Comparison of ENCODE assay signal across 2 cellular contexts in the genomic region with DNA sequence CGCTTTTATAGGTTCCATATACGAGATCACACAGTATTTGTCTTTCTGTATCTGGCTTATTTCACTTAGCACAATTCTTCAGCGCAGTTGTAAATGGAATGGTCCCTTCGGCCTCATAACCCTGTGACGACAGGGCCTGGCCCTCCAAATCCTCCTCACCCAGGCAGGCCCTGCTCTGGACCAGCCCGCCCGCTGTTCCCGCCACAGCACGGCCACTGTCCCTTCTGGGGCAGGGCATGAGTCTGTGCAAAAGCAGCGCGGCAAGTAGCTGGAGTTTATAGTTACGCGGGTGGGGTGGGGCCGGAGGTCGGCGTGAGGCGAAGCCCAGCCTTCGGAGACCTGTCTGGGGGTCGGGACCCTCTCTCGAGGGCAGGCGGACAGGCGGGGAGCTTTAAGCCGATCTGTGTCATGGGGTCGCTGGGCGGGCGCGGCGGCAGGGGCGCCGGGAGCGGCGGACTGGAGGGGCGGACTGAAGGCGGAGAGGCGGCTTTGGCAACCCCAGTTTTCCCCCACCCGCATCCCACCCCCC.
A peak's percentile ranks its signal among the peaks of the same experiment; 100 is the strongest.
TF ChIP-seq lines count a peak whose summit lies in the region.

No MANE protein-coding gene starts in this region.

TF ChIP-seq in Ishikawa, 13 proteins besides CTCF, POLR2A, EP300 and RAD21 (continued from another document):
- TF ChIP-seq, protein P1, sequence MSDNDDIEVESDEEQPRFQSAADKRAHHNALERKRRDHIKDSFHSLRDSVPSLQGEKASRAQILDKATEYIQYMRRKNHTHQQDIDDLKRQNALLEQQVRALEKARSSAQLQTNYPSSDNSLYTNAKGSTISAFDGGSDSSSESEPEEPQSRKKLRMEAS (IDR thresholded peaks at IDR 0.05), result peak; percentile 76
- TF ChIP-seq TCF12 (IDR thresholded peaks at IDR 0.05; ENCODE audit: low read depth) (no peak), ZBTB7A (IDR thresholded peaks at IDR 0.05; ENCODE audit: low read depth) (peak; percentile 5; the same call in 1 of the 2 replicates), FOXM1 (IDR thresholded peaks at IDR 0.05; ENCODE audit: borderline replicate concordance, low read depth) (no peak), YY1 (IDR thresholded peaks at IDR 0.05; ENCODE audit: low read depth) (peak; percentile 29; the same call in 1 of the 2 replicates), NFIC (IDR thresholded peaks at IDR 0.05) (no peak)
- TF ChIP-seq, protein P2, sequence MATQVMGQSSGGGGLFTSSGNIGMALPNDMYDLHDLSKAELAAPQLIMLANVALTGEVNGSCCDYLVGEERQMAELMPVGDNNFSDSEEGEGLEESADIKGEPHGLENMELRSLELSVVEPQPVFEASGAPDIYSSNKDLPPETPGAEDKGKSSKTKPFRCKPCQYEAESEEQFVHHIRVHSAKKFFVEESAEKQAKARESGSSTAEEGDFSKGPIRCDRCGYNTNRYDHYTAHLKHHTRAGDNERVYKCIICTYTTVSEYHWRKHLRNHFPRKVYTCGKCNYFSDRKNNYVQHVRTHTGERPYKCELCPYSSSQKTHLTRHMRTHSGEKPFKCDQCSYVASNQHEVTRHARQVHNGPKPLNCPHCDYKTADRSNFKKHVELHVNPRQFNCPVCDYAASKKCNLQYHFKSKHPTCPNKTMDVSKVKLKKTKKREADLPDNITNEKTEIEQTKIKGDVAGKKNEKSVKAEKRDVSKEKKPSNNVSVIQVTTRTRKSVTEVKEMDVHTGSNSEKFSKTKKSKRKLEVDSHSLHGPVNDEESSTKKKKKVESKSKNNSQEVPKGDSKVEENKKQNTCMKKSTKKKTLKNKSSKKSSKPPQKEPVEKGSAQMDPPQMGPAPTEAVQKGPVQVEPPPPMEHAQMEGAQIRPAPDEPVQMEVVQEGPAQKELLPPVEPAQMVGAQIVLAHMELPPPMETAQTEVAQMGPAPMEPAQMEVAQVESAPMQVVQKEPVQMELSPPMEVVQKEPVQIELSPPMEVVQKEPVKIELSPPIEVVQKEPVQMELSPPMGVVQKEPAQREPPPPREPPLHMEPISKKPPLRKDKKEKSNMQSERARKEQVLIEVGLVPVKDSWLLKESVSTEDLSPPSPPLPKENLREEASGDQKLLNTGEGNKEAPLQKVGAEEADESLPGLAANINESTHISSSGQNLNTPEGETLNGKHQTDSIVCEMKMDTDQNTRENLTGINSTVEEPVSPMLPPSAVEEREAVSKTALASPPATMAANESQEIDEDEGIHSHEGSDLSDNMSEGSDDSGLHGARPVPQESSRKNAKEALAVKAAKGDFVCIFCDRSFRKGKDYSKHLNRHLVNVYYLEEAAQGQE (IDR thresholded peaks at IDR 0.05; ENCODE audit: low read depth), result no peak

TF ChIP-seq in HepG2, 621 proteins besides CTCF, POLR2A, EP300 and RAD21 (continued from another document and continues in another):
- TF ChIP-seq ZNF264 (CRISPR knock-in tag; IDR thresholded peaks at IDR 0.05) (no peak), ZNF274 (CRISPR knock-in tag; IDR thresholded peaks at IDR 0.05) (peak; percentile 70), TBX3 (IDR thresholded peaks at IDR 0.05; ENCODE audit: borderline replicate concordance) (no peak), ZNF891 (CRISPR knock-in tag; IDR thresholded peaks at IDR 0.05) (peak; percentile 17; the same call in 1 of the 2 replicates), POLR2G (IDR thresholded peaks at IDR 0.05; ENCODE audit: low read depth, low read length) (no peak), SPEN (CRISPR knock-in tag; IDR thresholded peaks at IDR 0.05; ENCODE audit: low read depth) (peak; percentile 26; the same call in 1 of the 2 replicates), SAFB2 (CRISPR knock-in tag; IDR thresholded peaks at IDR 0.05; ENCODE audit: borderline replicate concordance, low read depth) (no peak), ARID2 (CRISPR knock-in tag; IDR thresholded peaks at IDR 0.05; ENCODE audit: borderline replicate concordance) (peak; percentile 21; the same call in 1 of the 2 replicates), CHD2 (IDR thresholded peaks at IDR 0.05; ENCODE audit: low read depth, low read length) (no peak), ZNF546 (CRISPR knock-in tag; conservative IDR thresholded peaks at IDR 0.05) (peak; percentile 34; the same call in 1 of the 2 replicates), ZNF768 (CRISPR knock-in tag; IDR thresholded peaks at IDR 0.05) (0 out of 2 replicates have a peak, but pooled peaks have one; percentile 10), ZBTB8A (CRISPR knock-in tag; IDR thresholded peaks at IDR 0.05; ENCODE audit: borderline replicate concordance, low read depth) (no peak), MXI1 (IDR thresholded peaks at IDR 0.05; ENCODE audit: borderline replicate concordance, low read depth, low read length) (no peak), MAFF (IDR thresholded peaks at IDR 0.05; ENCODE audit: low read depth, low read length) (no peak), ZNF607 (CRISPR knock-in tag; IDR thresholded peaks at IDR 0.05; ENCODE audit: borderline replicate concordance) (0 out of 2 replicates have a peak, but pooled peaks have one; percentile 75), ZNF547 (CRISPR knock-in tag; IDR thresholded peaks at IDR 0.05) (0 out of 2 replicates have a peak, but pooled peaks have one; percentile 71), ZNF230 (CRISPR knock-in tag; IDR thresholded peaks at IDR 0.05) (no peak), KAT7 (CRISPR knock-in tag; IDR thresholded peaks at IDR 0.05; ENCODE audit: borderline replicate concordance) (no peak), ZNF83 (CRISPR knock-in tag; IDR thresholded peaks at IDR 0.05; ENCODE audit: borderline replicate concordance) (no peak), CENPT (CRISPR knock-in tag; IDR thresholded peaks at IDR 0.05; ENCODE audit: low read depth) (0 out of 2 replicates have a peak, but pooled peaks have one; percentile 53), ZNF552 (CRISPR knock-in tag; IDR thresholded peaks at IDR 0.05; ENCODE audit: borderline replicate concordance) (no peak), ZBTB42 (CRISPR knock-in tag; IDR thresholded peaks at IDR 0.05) (0 out of 2 replicates have a peak, but pooled peaks have one; percentile 23), TAF1 (CRISPR knock-in tag; IDR thresholded peaks at IDR 0.05) (no peak; the same call in none of the 2 replicates), ZNF75D (CRISPR knock-in tag; IDR thresholded peaks at IDR 0.05; ENCODE audit: borderline replicate concordance) (no peak), NCOR1 (IDR thresholded peaks at IDR 0.05; ENCODE audit: borderline replicate concordance, low read length) (no peak)
- TF ChIP-seq, protein P3, sequence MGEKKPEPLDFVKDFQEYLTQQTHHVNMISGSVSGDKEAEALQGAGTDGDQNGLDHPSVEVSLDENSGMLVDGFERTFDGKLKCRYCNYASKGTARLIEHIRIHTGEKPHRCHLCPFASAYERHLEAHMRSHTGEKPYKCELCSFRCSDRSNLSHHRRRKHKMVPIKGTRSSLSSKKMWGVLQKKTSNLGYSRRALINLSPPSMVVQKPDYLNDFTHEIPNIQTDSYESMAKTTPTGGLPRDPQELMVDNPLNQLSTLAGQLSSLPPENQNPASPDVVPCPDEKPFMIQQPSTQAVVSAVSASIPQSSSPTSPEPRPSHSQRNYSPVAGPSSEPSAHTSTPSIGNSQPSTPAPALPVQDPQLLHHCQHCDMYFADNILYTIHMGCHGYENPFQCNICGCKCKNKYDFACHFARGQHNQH (CRISPR knock-in tag; IDR thresholded peaks at IDR 0.05), result 0 out of 2 replicates have a peak, but pooled peaks have one; percentile 37
- TF ChIP-seq, protein P4, sequence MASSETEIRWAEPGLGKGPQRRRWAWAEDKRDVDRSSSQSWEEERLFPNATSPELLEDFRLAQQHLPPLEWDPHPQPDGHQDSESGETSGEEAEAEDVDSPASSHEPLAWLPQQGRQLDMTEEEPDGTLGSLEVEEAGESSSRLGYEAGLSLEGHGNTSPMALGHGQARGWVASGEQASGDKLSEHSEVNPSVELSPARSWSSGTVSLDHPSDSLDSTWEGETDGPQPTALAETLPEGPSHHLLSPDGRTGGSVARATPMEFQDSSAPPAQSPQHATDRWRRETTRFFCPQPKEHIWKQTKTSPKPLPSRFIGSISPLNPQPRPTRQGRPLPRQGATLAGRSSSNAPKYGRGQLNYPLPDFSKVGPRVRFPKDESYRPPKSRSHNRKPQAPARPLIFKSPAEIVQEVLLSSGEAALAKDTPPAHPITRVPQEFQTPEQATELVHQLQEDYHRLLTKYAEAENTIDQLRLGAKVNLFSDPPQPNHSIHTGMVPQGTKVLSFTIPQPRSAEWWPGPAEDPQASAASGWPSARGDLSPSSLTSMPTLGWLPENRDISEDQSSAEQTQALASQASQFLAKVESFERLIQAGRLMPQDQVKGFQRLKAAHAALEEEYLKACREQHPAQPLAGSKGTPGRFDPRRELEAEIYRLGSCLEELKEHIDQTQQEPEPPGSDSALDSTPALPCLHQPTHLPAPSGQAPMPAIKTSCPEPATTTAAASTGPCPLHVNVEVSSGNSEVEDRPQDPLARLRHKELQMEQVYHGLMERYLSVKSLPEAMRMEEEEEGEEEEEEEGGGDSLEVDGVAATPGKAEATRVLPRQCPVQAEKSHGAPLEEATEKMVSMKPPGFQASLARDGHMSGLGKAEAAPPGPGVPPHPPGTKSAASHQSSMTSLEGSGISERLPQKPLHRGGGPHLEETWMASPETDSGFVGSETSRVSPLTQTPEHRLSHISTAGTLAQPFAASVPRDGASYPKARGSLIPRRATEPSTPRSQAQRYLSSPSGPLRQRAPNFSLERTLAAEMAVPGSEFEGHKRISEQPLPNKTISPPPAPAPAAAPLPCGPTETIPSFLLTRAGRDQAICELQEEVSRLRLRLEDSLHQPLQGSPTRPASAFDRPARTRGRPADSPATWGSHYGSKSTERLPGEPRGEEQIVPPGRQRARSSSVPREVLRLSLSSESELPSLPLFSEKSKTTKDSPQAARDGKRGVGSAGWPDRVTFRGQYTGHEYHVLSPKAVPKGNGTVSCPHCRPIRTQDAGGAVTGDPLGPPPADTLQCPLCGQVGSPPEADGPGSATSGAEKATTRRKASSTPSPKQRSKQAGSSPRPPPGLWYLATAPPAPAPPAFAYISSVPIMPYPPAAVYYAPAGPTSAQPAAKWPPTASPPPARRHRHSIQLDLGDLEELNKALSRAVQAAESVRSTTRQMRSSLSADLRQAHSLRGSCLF (CRISPR knock-in tag; IDR thresholded peaks at IDR 0.05; ENCODE audit: borderline replicate concordance), result no peak
- TF ChIP-seq, protein P5, sequence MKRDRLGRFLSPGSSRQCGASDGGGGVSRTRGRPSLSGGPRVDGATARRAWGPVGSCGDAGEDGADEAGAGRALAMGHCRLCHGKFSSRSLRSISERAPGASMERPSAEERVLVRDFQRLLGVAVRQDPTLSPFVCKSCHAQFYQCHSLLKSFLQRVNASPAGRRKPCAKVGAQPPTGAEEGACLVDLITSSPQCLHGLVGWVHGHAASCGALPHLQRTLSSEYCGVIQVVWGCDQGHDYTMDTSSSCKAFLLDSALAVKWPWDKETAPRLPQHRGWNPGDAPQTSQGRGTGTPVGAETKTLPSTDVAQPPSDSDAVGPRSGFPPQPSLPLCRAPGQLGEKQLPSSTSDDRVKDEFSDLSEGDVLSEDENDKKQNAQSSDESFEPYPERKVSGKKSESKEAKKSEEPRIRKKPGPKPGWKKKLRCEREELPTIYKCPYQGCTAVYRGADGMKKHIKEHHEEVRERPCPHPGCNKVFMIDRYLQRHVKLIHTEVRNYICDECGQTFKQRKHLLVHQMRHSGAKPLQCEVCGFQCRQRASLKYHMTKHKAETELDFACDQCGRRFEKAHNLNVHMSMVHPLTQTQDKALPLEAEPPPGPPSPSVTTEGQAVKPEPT (CRISPR knock-in tag; IDR thresholded peaks at IDR 0.05; ENCODE audit: low read depth), result peak; percentile 84; the same call in 1 of the 2 replicates
- TF ChIP-seq, protein P6, sequence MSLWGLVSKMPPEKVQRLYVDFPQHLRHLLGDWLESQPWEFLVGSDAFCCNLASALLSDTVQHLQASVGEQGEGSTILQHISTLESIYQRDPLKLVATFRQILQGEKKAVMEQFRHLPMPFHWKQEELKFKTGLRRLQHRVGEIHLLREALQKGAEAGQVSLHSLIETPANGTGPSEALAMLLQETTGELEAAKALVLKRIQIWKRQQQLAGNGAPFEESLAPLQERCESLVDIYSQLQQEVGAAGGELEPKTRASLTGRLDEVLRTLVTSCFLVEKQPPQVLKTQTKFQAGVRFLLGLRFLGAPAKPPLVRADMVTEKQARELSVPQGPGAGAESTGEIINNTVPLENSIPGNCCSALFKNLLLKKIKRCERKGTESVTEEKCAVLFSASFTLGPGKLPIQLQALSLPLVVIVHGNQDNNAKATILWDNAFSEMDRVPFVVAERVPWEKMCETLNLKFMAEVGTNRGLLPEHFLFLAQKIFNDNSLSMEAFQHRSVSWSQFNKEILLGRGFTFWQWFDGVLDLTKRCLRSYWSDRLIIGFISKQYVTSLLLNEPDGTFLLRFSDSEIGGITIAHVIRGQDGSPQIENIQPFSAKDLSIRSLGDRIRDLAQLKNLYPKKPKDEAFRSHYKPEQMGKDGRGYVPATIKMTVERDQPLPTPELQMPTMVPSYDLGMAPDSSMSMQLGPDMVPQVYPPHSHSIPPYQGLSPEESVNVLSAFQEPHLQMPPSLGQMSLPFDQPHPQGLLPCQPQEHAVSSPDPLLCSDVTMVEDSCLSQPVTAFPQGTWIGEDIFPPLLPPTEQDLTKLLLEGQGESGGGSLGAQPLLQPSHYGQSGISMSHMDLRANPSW (CRISPR knock-in tag; IDR thresholded peaks at IDR 0.05; ENCODE audit: borderline replicate concordance), result no peak
- TF ChIP-seq, protein P7, sequence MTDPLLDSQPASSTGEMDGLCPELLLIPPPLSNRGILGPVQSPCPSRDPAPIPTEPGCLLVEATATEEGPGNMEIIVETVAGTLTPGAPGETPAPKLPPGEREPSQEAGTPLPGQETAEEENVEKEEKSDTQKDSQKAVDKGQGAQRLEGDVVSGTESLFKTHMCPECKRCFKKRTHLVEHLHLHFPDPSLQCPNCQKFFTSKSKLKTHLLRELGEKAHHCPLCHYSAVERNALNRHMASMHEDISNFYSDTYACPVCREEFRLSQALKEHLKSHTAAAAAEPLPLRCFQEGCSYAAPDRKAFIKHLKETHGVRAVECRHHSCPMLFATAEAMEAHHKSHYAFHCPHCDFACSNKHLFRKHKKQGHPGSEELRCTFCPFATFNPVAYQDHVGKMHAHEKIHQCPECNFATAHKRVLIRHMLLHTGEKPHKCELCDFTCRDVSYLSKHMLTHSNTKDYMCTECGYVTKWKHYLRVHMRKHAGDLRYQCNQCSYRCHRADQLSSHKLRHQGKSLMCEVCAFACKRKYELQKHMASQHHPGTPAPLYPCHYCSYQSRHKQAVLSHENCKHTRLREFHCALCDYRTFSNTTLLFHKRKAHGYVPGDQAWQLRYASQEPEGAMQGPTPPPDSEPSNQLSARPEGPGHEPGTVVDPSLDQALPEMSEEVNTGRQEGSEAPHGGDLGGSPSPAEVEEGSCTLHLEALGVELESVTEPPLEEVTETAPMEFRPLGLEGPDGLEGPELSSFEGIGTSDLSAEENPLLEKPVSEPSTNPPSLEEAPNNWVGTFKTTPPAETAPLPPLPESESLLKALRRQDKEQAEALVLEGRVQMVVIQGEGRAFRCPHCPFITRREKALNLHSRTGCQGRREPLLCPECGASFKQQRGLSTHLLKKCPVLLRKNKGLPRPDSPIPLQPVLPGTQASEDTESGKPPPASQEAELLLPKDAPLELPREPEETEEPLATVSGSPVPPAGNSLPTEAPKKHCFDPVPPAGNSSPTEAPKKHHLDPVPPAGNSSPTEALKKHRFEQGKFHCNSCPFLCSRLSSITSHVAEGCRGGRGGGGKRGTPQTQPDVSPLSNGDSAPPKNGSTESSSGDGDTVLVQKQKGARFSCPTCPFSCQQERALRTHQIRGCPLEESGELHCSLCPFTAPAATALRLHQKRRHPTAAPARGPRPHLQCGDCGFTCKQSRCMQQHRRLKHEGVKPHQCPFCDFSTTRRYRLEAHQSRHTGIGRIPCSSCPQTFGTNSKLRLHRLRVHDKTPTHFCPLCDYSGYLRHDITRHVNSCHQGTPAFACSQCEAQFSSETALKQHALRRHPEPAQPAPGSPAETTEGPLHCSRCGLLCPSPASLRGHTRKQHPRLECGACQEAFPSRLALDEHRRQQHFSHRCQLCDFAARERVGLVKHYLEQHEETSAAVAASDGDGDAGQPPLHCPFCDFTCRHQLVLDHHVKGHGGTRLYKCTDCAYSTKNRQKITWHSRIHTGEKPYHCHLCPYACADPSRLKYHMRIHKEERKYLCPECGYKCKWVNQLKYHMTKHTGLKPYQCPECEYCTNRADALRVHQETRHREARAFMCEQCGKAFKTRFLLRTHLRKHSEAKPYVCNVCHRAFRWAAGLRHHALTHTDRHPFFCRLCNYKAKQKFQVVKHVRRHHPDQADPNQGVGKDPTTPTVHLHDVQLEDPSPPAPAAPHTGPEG (CRISPR knock-in tag; IDR thresholded peaks at IDR 0.05), result 0 out of 2 replicates have a peak, but pooled peaks have one; percentile 2
